Comparison of ENCODE assay signal across 29 cellular contexts in the genomic region with DNA sequence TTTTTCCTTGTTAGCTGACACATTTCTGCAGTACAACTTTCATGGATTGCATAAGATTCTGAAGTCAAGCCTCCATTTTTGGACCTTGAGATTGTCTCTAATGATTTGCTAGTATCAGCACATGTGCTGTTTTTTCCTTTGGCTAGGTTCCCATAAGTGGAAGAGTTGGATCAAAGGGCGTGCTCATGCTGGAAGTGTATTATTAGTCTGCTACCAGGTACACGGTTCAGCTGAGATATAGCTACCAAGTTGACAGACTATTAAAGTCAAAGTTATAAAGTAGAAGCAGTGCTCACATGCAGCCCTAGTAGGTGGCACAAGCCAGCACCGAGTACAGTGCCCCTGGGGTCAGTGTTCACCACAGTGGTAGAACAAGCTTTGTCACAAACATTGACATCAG. TPM values are rescaled to one million over a fixed set of nuclear protein-coding genes. Genes with fewer than 3 reads are reported as not detected.
DNase-seq lines count a peak whose midpoint lies in the region; ATAC-seq and TF ChIP-seq lines count a peak whose summit lies in the region.
"Had no signal": no experiment of that assay in that cellular context is flagged by ENCODE, and none has a peak within 500 bp of the region (broad histone marks: within the 10 kb centered on the region; RNA-seq: fewer than 3 reads in every experiment).

No MANE protein-coding gene starts in this region.

- no peak overlapping the region for H3K9ac ChIP-seq in Loucy (ENCODE audit: low read depth, low read length, poor library complexity, severe bottlenecking)
- peak overlapping the region; percentile 18 to 66 for H3K9ac ChIP-seq in duodenal mucosa (ENCODE audit: low read depth in 1 of 2, low read length in 2 of 2)
- H3K9ac ChIP-seq: BLaER1 had no signal

- H3K36me3 Mint-ChIP-seq in neural crest cell (ENCODE audit: low read depth) = peaks cover 3% of the 10 kb centered on the region
- H3K36me3 Mint-ChIP-seq in activated naive CD4-positive, alpha-beta T cell treated with anti-CD3 and anti-CD28 coated beads, Interleukin-2, amount 50 U/mL, for 72 hours = peaks cover 7% of the 10 kb centered on the region in 2 donors
- H3K36me3 Mint-ChIP-seq: memory B cell had no signal

- H3K27ac Mint-ChIP-seq in neural crest cell (ENCODE audit: unreplicated experiment) = no peak overlapping the region
- no peak overlapping the region for H3K27ac Mint-ChIP-seq in activated naive CD4-positive, alpha-beta T cell treated with anti-CD3 and anti-CD28 coated beads, Interleukin-2, amount 50 U/mL, for 72 hours
- H3K27ac Mint-ChIP-seq: activated CD4-positive, alpha-beta T cell treated with anti-CD3 and anti-CD28 coated beads, Interleukin-2, amount 10 ng/mL, durations not matched to agents 24 days and 14 days; activated naive CD4-positive, alpha-beta T cell treated with anti-CD3 and anti-CD28 coated beads, Interleukin-2, amount 10 ng/mL, durations not matched to agents 7 days and 5 days; memory B cell; stimulated activated naive B cell treated with anti-CD40 and anti-IgM and Interleukin-4, amounts not matched to agents 10 μg/mL and 1 μg/mL and 100 μg/mL, for 72 hours had no signal

- no peaks in the 10 kb centered on the region for H4K20me1 ChIP-seq in Loucy (ENCODE audit: insufficient read depth, low read length, poor library complexity, severe bottlenecking)

- peak overlapping the region; percentile 16 for H3K4me2 ChIP-seq in Loucy (ENCODE audit: low read depth, low read length, poor library complexity, severe bottlenecking)

- H3K9me3 ChIP-seq in Loucy (ENCODE audit: insufficient read depth, low read depth, low read length) (no peaks in the 10 kb centered on the region), duodenal mucosa (ENCODE audit: control insufficient read depth in 1 of 2, low read length in 2 of 2) (no peaks in the 10 kb centered on the region)
- H3K9me3 ChIP-seq: BLaER1, testis had no signal

- H3K27me3 Mint-ChIP-seq in neural crest cell (ENCODE audit: low read depth) = no peaks in the 10 kb centered on the region
- H3K27me3 Mint-ChIP-seq: activated CD4-positive, alpha-beta T cell treated with anti-CD3 and anti-CD28 coated beads, Interleukin-2, amount 10 ng/mL, durations not matched to agents 24 days and 14 days; memory B cell; stimulated activated naive B cell treated with anti-CD40 and anti-IgM and Interleukin-4, amounts not matched to agents 10 μg/mL and 1 μg/mL and 100 μg/mL, for 72 hours had no signal

- H3K4me1 ChIP-seq in Loucy (ENCODE audit: insufficient read depth, low read length, poor library complexity, severe bottlenecking) (peaks cover 3% of the 10 kb centered on the region), duodenal mucosa (ENCODE audit: control insufficient read depth in 1 of 2, insufficient read depth in 2 of 2, low read length in 2 of 2) (peaks cover 38 to 41% of the 10 kb centered on the region in 2 donors)

- H2AFZ ChIP-seq in Loucy (ENCODE audit: low read length) = no peak overlapping the region

- ATAC-seq in activated naive CD4-positive, alpha-beta T cell treated with anti-CD3 and anti-CD28 coated beads, Interleukin-2, amount 50 U/mL, for 72 hours = no peak
- no peak for ATAC-seq in GM19452 (IDR thresholded peaks at IDR 0.05; ENCODE audit: unreplicated experiment)
- ATAC-seq: stimulated activated naive B cell treated with anti-CD40 and anti-IgM and Interleukin-4, amounts not matched to agents 10 μg/mL and 1 μg/mL and 100 μg/mL, for 72 hours had no signal

- H3K4me1 Mint-ChIP-seq in neural crest cell = peaks cover 27% of the 10 kb centered on the region

- H3K4me3 Mint-ChIP-seq in neural crest cell = peak overlapping the region; percentile 47
- H3K4me3 Mint-ChIP-seq: activated CD4-positive, alpha-beta T cell treated with anti-CD3 and anti-CD28 coated beads, Interleukin-2, amount 10 ng/mL, durations not matched to agents 24 days and 14 days; activated naive CD4-positive, alpha-beta T cell treated with anti-CD3 and anti-CD28 coated beads, Interleukin-2, amount 10 ng/mL, durations not matched to agents 7 days and 5 days; memory B cell; stimulated activated naive B cell treated with anti-CD40 and anti-IgM and Interleukin-4, amounts not matched to agents 10 μg/mL and 1 μg/mL and 100 μg/mL, for 72 hours had no signal

- TF ChIP-seq CTCF in Loucy (conservative IDR thresholded peaks at IDR 0.05; ENCODE audit: low read length) (no peak), neural crest cell (conservative IDR thresholded peaks at IDR 0.05) (no peak)

- no peaks in the 10 kb centered on the region for H3F3A ChIP-seq in Loucy (ENCODE audit: low read depth)

- H3K27me3 ChIP-seq in Loucy (ENCODE audit: insufficient read depth, low read length, poor library complexity, severe bottlenecking) (no peaks in the 10 kb centered on the region), duodenal mucosa (ENCODE audit: control insufficient read depth in 1 of 2, insufficient read depth in 2 of 2, low read length in 2 of 2) (no peaks in the 10 kb centered on the region)
- H3K27me3 ChIP-seq: BLaER1, dorsolateral prefrontal cortex, testis had no signal

- H3K36me3 ChIP-seq in Loucy (ENCODE audit: insufficient read depth, low read length) = no peaks in the 10 kb centered on the region
- no peaks in the 10 kb centered on the region for H3K36me3 ChIP-seq in duodenal mucosa (ENCODE audit: control insufficient read depth in 1 of 2, insufficient read depth in 2 of 2, low read length in 2 of 2)

- DNase-seq in neural crest cell (ENCODE audit: low read depth, low spot score) = no peak
- DNase-seq in activated naive CD4-positive, alpha-beta T cell treated with anti-CD3 and anti-CD28 coated beads, Interleukin-2, amount 50 U/mL, for 72 hours (ENCODE audit: low spot score in 2 of 2) = no peak
- no peak for DNase-seq in stimulated activated naive CD4-positive, alpha-beta T cell treated with Interleukin-2 at 50 U/mL for 16 hours (lab: John Stamatoyannopoulos, UW)
- DNase-seq: activated CD4-positive, alpha-beta T cell treated with anti-CD3 and anti-CD28 coated beads, Interleukin-2, amount 10 ng/mL, durations not matched to agents 24 days and 14 days; activated naive CD4-positive, alpha-beta T cell treated with anti-CD3 and anti-CD28 coated beads, Interleukin-2, amount 10 ng/mL, durations not matched to agents 7 days and 5 days; caudate nucleus; COR-L47; DMS79 treated with DMSO at 0.1 percent for 48 hours; dorsolateral prefrontal cortex; head of caudate nucleus; MM.1S; NCI-H1436 treated with DMSO at 0.1 percent for 48 hours; NCI-H446 treated with DMSO at 0.1 percent for 48 hours; retina; stimulated activated CD4-positive, alpha-beta T cell treated with anti-CD3 and anti-CD28 coated beads, Interleukin-4, amount 100 ng/mL, for 24 hours; stimulated activated naive B cell treated with anti-CD40 and anti-IgM and Interleukin-4, amounts not matched to agents 10 μg/mL and 1 μg/mL and 100 μg/mL, for 72 hours; T-helper 9 cell; testis; WERI-Rb-1 had no signal

- H3K79me2 ChIP-seq in Loucy (ENCODE audit: insufficient read depth, low read length) = peaks cover 29% of the 10 kb centered on the region

- H3K9me2 ChIP-seq in Loucy (replicated peaks; ENCODE audit: low read depth, low read length) = no peaks in the 10 kb centered on the region

- H3K4me3 ChIP-seq in Loucy (ENCODE audit: low read length, poor library complexity, severe bottlenecking) (no peak overlapping the region), duodenal mucosa (ENCODE audit: low read depth in 1 of 2, low read length in 2 of 2) (peak overlapping the region; percentile 45 to 83)
- H3K4me3 ChIP-seq: BLaER1, testis had no signal

- peak overlapping the region; percentile 68 for H3K27ac ChIP-seq in duodenal mucosa (ENCODE audit: low read depth, low read length)
- H3K27ac ChIP-seq: BLaER1, dorsolateral prefrontal cortex, epithelial cell of prostate, testis, WERI-Rb-1 had no signal

- H3K9me3 Mint-ChIP-seq in neural crest cell = no peaks in the 10 kb centered on the region
- no peaks in the 10 kb centered on the region for H3K9me3 Mint-ChIP-seq in activated naive CD4-positive, alpha-beta T cell treated with anti-CD3 and anti-CD28 coated beads, Interleukin-2, amount 50 U/mL, for 72 hours
- H3K9me3 Mint-ChIP-seq: activated CD4-positive, alpha-beta T cell treated with anti-CD3 and anti-CD28 coated beads, Interleukin-2, amount 10 ng/mL, durations not matched to agents 24 days and 14 days; activated naive CD4-positive, alpha-beta T cell treated with anti-CD3 and anti-CD28 coated beads, Interleukin-2, amount 10 ng/mL, durations not matched to agents 7 days and 5 days; memory B cell; stimulated activated naive B cell treated with anti-CD40 and anti-IgM and Interleukin-4, amounts not matched to agents 10 μg/mL and 1 μg/mL and 100 μg/mL, for 72 hours had no signal

RNA-seq across cellular contexts. Expression of gene FAHD1, which starts 3.2 kb away (rescaled TPM):
- total RNA-seq in neural crest cell = 27.2 and 28.0 TPM in 2 replicates
- total RNA-seq in activated naive CD4-positive, alpha-beta T cell treated with anti-CD3 and anti-CD28 coated beads, Interleukin-2, amount 50 U/mL, for 72 hours = 10 to 100 TPM; 11.9 to 13.0 TPM

RNA-seq across cellular contexts. Expression of gene HAGH, which starts 3.6 kb away (rescaled TPM):
- total RNA-seq in neural crest cell = 31.1 TPM in 2 replicates
- total RNA-seq in activated naive CD4-positive, alpha-beta T cell treated with anti-CD3 and anti-CD28 coated beads, Interleukin-2, amount 50 U/mL, for 72 hours = 10 to 100 TPM; 31.7 to 65.6 TPM

RNA-seq across cellular contexts. Expression of gene IGFALS, which starts 36.7 kb away (rescaled TPM):
- total RNA-seq in neural crest cell = 0.14 TPM in 1 of 2 replicates, not detected in the other
- total RNA-seq in activated naive CD4-positive, alpha-beta T cell treated with anti-CD3 and anti-CD28 coated beads, Interleukin-2, amount 50 U/mL, for 72 hours = not detected
- total RNA-seq: aorta, H4, osteoblast had no signal

RNA-seq across cellular contexts. Expression of gene MEIOB, which starts 41.8 kb away (rescaled TPM):
- total RNA-seq in neural crest cell = not detected in 2 replicates
- total RNA-seq in activated naive CD4-positive, alpha-beta T cell treated with anti-CD3 and anti-CD28 coated beads, Interleukin-2, amount 50 U/mL, for 72 hours = under 1 TPM; 0.43 to 0.45 TPM
- total RNA-seq: activated CD4-positive, alpha-beta T cell treated with anti-CD3 and anti-CD28 coated beads, Interleukin-2, amount 10 ng/mL, durations not matched to agents 24 days and 14 days; aorta; OCI-LY7; osteoblast had no signal

RNA-seq across cellular contexts. Expression of gene NUBP2, which starts 47.5 kb away (rescaled TPM):
- 71.0 and 73.8 TPM in 2 replicates for total RNA-seq in neural crest cell
- 10 to 100 TPM; 41.0 to 48.3 TPM for total RNA-seq in activated naive CD4-positive, alpha-beta T cell treated with anti-CD3 and anti-CD28 coated beads, Interleukin-2, amount 50 U/mL, for 72 hours
